In the genomic region with DNA sequence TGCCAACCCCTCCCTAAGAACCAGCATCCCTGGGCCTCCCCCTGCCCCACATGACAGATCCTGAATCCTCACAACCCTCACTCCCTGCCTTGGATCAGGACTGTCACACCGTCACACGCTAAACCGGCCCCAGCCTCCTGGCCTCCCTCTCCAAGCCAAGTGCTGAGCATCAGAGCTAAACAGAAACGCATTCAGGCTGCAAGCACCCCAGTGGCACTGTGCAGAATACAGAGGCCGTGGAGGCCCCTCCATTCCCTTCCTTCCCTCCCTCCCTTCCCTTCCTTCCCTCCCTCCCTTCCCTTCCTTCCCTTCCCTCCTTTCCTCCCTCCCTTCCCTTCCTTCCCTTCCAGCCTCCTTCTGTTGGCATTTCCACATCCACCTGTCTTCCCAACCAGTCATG, we compare ENCODE assay signal across 27 cellular contexts. TPM values are rescaled to one million over a fixed set of nuclear protein-coding genes. Genes with fewer than 3 reads are reported as not detected.
A peak's percentile ranks its signal among the peaks of the same experiment; 100 is the strongest.
DNase-seq lines count a peak whose midpoint lies in the region; ATAC-seq, FAIRE-seq and TF ChIP-seq lines count a peak whose summit lies in the region.
"Had no signal": no experiment of that assay in that cellular context is flagged by ENCODE, and none has a peak within 500 bp of the region (broad histone marks: within the 10 kb centered on the region; RNA-seq: fewer than 3 reads in every experiment).

No MANE protein-coding gene starts in this region.

- CTCF ChIA-PET in HepG2 (lab: Yijun Ruan, JAX; ENCODE audit: low intra/inter-chr PET ratio, low total read pairs), result no interaction called here

- no peak for TF ChIP-seq EP300 in HepG2 (IDR thresholded peaks at IDR 0.05; ENCODE audit: low read depth in 2 of 2, low read length in 2 of 2)
- no peak for TF ChIP-seq EP300 in HepG2 (CRISPR knock-in tag; IDR thresholded peaks at IDR 0.05; ENCODE audit: borderline replicate concordance)
- no peak for TF ChIP-seq EP300 in suprapubic skin (IDR thresholded peaks at IDR 0.05)

- no peak for TF ChIP-seq CTCF in HepG2 (CRISPR knock-in tag; IDR thresholded peaks at IDR 0.05)
- TF ChIP-seq CTCF in suprapubic skin (IDR thresholded peaks at IDR 0.05), result no peak

- H3K4me1 Mint-ChIP-seq in activated naive CD8-positive, alpha-beta T cell treated with anti-CD3 and anti-CD28 coated beads for 36 hours, result no peaks in the 10 kb centered on the region
- no peaks in the 10 kb centered on the region for H3K4me1 Mint-ChIP-seq in activated naive CD8-positive, alpha-beta T cell treated with anti-CD3 and anti-CD28 coated beads, Interleukin-2, amount 50 U/mL, for 24 hours
- H3K4me1 Mint-ChIP-seq in T-helper 17 cell, result peaks cover 10% of the 10 kb centered on the region

- H4K20me1 ChIP-seq in HepG2 (ENCODE audit: insufficient read depth, low read length), result no peaks in the 10 kb centered on the region

- no peak for ATAC-seq in activated naive CD8-positive, alpha-beta T cell treated with anti-CD3 and anti-CD28 coated beads, Interleukin-2, amount 50 U/mL, for 24 hours
- no peak for ATAC-seq in T-helper 17 cell
- ATAC-seq in HepG2, result no peak
- no peak for ATAC-seq in GM18909 (IDR thresholded peaks at IDR 0.05; ENCODE audit: poor library complexity, unreplicated experiment)
- ATAC-seq: A549, HCT116 had no signal

- H3K9ac ChIP-seq in HepG2 (ENCODE audit: insufficient read depth, low read depth, low read length), result no peak overlapping the region
- H3K9ac ChIP-seq: GM23248 had no signal

- no peaks in the 10 kb centered on the region for H3K4me1 ChIP-seq in HepG2 (ENCODE audit: insufficient read depth, low read length)
- peaks cover 14% of the 10 kb centered on the region for H3K4me1 ChIP-seq in suprapubic skin
- H3K4me1 ChIP-seq: A549, BE2C had no signal

- no peak overlapping the region for H3K4me3 Mint-ChIP-seq in activated naive CD8-positive, alpha-beta T cell treated with anti-CD3 and anti-CD28 coated beads for 36 hours
- no peak overlapping the region for H3K4me3 Mint-ChIP-seq in activated naive CD8-positive, alpha-beta T cell treated with anti-CD3 and anti-CD28 coated beads, Interleukin-2, amount 50 U/mL, for 24 hours
- peak overlapping the region; percentile 31 for H3K4me3 Mint-ChIP-seq in T-helper 17 cell
- H3K4me3 Mint-ChIP-seq: CD4-positive, alpha-beta memory T cell; HFFc6 had no signal

- WGBS in HepG2 (ENCODE audit: low lambda C conversion rate), result 97% methylated on average over 5 of the region's 5 CpGs
- WGBS in suprapubic skin, result 98% methylated on average over 5 of the region's 5 CpGs

- no peak for TF ChIP-seq RAD21 in HepG2 (CRISPR knock-in tag; IDR thresholded peaks at IDR 0.05)

- no TSS peak for BruUV-seq in HepG2 (replicated peaks; lab: Mats Ljungman, UMichigan)

- H3K27ac Mint-ChIP-seq in activated naive CD8-positive, alpha-beta T cell treated with anti-CD3 and anti-CD28 coated beads for 36 hours, result peak overlapping the region; percentile 23
- no peak overlapping the region for H3K27ac Mint-ChIP-seq in activated naive CD8-positive, alpha-beta T cell treated with anti-CD3 and anti-CD28 coated beads, Interleukin-2, amount 50 U/mL, for 24 hours
- H3K27ac Mint-ChIP-seq in T-helper 17 cell, result no peak overlapping the region
- H3K27ac Mint-ChIP-seq: HFFc6 had no signal

- no peak overlapping the region for H3K27ac ChIP-seq in HepG2 (ENCODE audit: extremely low read length, insufficient read depth, low read length)
- H3K27ac ChIP-seq in suprapubic skin, result no peak overlapping the region
- H3K27ac ChIP-seq: A549, GM23248 had no signal

- intact Hi-C loops in HepG2 (cut with micrococcal nuclease; ENCODE audit: unreplicated experiment), result no loop called here

- H3K79me2 ChIP-seq in HepG2 (ENCODE audit: insufficient read depth, low read length), result peaks cover 4% of the 10 kb centered on the region

- in situ Hi-C loops in HepG2 (cut with HindIII; ENCODE audit: extremely low pct_ligation_motif_present, low pct_unique_long_range_greater_than_20kb), result no loop called here

- DNase-seq in activated naive CD8-positive, alpha-beta T cell treated with anti-CD3 and anti-CD28 coated beads for 36 hours, result no peak
- DNase-seq in activated naive CD8-positive, alpha-beta T cell treated with anti-CD3 and anti-CD28 coated beads, Interleukin-2, amount 50 U/mL, for 24 hours, result no peak
- DNase-seq in GM12892 (ENCODE audit: insufficient read length) (no peak), T-helper 17 cell (no peak), HepG2 (ENCODE audit: low spot score) (no peak), suprapubic skin (ENCODE audit: low spot score in 2 of 2) (no peak), GM19238 (ENCODE audit: insufficient read length, low spot score) (no peak)
- DNase-seq: 8988T; ACHN; AML-193; BE2C; C1 segment of cervical spinal cord; Calu3; CD4-positive, alpha-beta memory T cell; COR-L47; DMS53; DMS79 treated with DMSO at 0.1 percent for 48 hours; GF-D8; GM23248; H7; HFFc6 had no signal

- no peaks in the 10 kb centered on the region for H3K9me3 Mint-ChIP-seq in activated naive CD8-positive, alpha-beta T cell treated with anti-CD3 and anti-CD28 coated beads for 36 hours
- H3K9me3 Mint-ChIP-seq in activated naive CD8-positive, alpha-beta T cell treated with anti-CD3 and anti-CD28 coated beads, Interleukin-2, amount 50 U/mL, for 24 hours, result no peaks in the 10 kb centered on the region
- H3K9me3 Mint-ChIP-seq: HFFc6 had no signal

- peak; percentile 40; the same call in 1 of the 2 replicates for TF ChIP-seq POLR2A in GM12892 (IDR thresholded peaks at IDR 0.05; ENCODE audit: low read depth, low read length)
- no peak for TF ChIP-seq POLR2A in HepG2 (IDR thresholded peaks at IDR 0.05; ENCODE audit: insufficient read depth in 1 of 2, low read depth in 2 of 2, low read length in 2 of 2)
- no peak for TF ChIP-seq POLR2A in suprapubic skin (IDR thresholded peaks at IDR 0.05)

- H3K4me3 ChIP-seq in HepG2 (replicated peaks in 1 of 3; ENCODE audit: insufficient read depth in 1 of 3, low read depth in 2 of 3, low read length in 3 of 3) (no peak overlapping the region), suprapubic skin (no peak overlapping the region)
- H3K4me3 ChIP-seq: A549, GM23248 had no signal

- H3K36me3 ChIP-seq in HepG2 (replicated peaks in 1 of 2; ENCODE audit: control insufficient read depth in 1 of 2, insufficient read depth in 2 of 2, low read length in 2 of 2), result peaks cover 26 to 77% of the 10 kb centered on the region in 2 experiments
- H3K36me3 ChIP-seq in suprapubic skin, result peaks cover 87% of the 10 kb centered on the region

- H3K9me3 ChIP-seq in T-helper 17 cell (ENCODE audit: control insufficient read depth, low read length, poor library complexity, severe bottlenecking), result no peaks in the 10 kb centered on the region
- H3K9me3 ChIP-seq in HepG2 (ENCODE audit: low read length), result no peaks in the 10 kb centered on the region
- H3K9me3 ChIP-seq in suprapubic skin, result no peaks in the 10 kb centered on the region
- H3K9me3 ChIP-seq: A549, BE2C had no signal

- no peak for FAIRE-seq in GM12892 (lab: Jason Lieb, UNC)
- FAIRE-seq in HepG2 (lab: Jason Lieb, UNC), result no peak
- FAIRE-seq: A549, GM12891, H1 had no signal

- H3K4me2 ChIP-seq in HepG2 (ENCODE audit: low read depth, low read length), result no peak overlapping the region
- H3K4me2 ChIP-seq: A549 had no signal

- H2AFZ ChIP-seq in HepG2 (ENCODE audit: low read length), result no peak overlapping the region
- H2AFZ ChIP-seq: GM23248 had no signal

- H3K27me3 ChIP-seq in HepG2 (ENCODE audit: control insufficient read depth in 1 of 2, insufficient read depth in 2 of 2, low read length in 2 of 2), result no peaks in the 10 kb centered on the region
- H3K27me3 ChIP-seq in suprapubic skin, result no peaks in the 10 kb centered on the region
- H3K27me3 ChIP-seq: BE2C had no signal

- no peaks in the 10 kb centered on the region for H3K27me3 Mint-ChIP-seq in activated naive CD8-positive, alpha-beta T cell treated with anti-CD3 and anti-CD28 coated beads for 36 hours
- no peaks in the 10 kb centered on the region for H3K27me3 Mint-ChIP-seq in activated naive CD8-positive, alpha-beta T cell treated with anti-CD3 and anti-CD28 coated beads, Interleukin-2, amount 50 U/mL, for 24 hours
- H3K27me3 Mint-ChIP-seq in T-helper 17 cell, result no peaks in the 10 kb centered on the region
- H3K27me3 Mint-ChIP-seq: CD4-positive, alpha-beta memory T cell had no signal

- peaks cover 34% of the 10 kb centered on the region for H3K36me3 Mint-ChIP-seq in activated naive CD8-positive, alpha-beta T cell treated with anti-CD3 and anti-CD28 coated beads for 36 hours
- peaks cover 55% of the 10 kb centered on the region for H3K36me3 Mint-ChIP-seq in activated naive CD8-positive, alpha-beta T cell treated with anti-CD3 and anti-CD28 coated beads, Interleukin-2, amount 50 U/mL, for 24 hours (ENCODE audit: low read depth)
- H3K36me3 Mint-ChIP-seq in T-helper 17 cell (ENCODE audit: low read depth), result peaks cover 6% of the 10 kb centered on the region

- POLR2A ChIA-PET in HepG2 (lab: Yijun Ruan, JAX), result no interaction called here

RNA-seq across cellular contexts. Expression of a gene that starts 12.6 kb away (rescaled TPM):
- total RNA-seq in activated naive CD8-positive, alpha-beta T cell treated with anti-CD3 and anti-CD28 coated beads for 36 hours, result 100 to 1,000 TPM; 117 to 123 TPM
- 46.0 TPM for polyA plus RNA-seq in GM12892 (2012; ENCODE audit: missing spikeins)
- total RNA-seq in T-helper 17 cell, result 10 to 100 TPM; 50.4 to 54.7 TPM
- 25.7 and 52.2 TPM in 2 replicates for total RNA-seq in HepG2 (2016; rRNA removed; fragmentation: Illumina TruSeq; extraction: Trizol)
- total RNA-seq in HepG2 (2016; cell fraction: cytosol; rRNA removed; fragmentation: Illumina TruSeq; extraction: Trizol; ENCODE audit: low read depth), result 59.1 and 64.2 TPM in 2 replicates
- total RNA-seq in HepG2 (2016; cell fraction: insoluble cytoplasmic fraction; rRNA removed; fragmentation: Illumina TruSeq; extraction: Trizol), result 20.9 and 52.7 TPM in 2 replicates
- total RNA-seq in HepG2 (2016; cell fraction: membrane; rRNA removed; fragmentation: Illumina TruSeq; extraction: Trizol), result 57.6 and 66.6 TPM in 2 replicates
- 72.5 and 80.9 TPM in 2 replicates for total RNA-seq in HepG2 (2016; cell fraction: nucleus; rRNA removed; fragmentation: Illumina TruSeq; extraction: Trizol)
- polyA plus RNA-seq in HepG2 (2011; rRNA removed), result 23.2 and 25.3 TPM in 2 replicates
- polyA plus RNA-seq in HepG2 (2011; cell fraction: cytosol; rRNA removed), result 4.8 and 9.4 TPM in 2 replicates
- polyA plus RNA-seq in HepG2 (2011; cell fraction: nucleus; rRNA removed), result 134 and 225 TPM in 2 replicates
- 14.9 and 21.3 TPM in 2 replicates for polyA plus RNA-seq in HepG2 (2012)
- 4.1 and 5.2 TPM in 2 replicates for polyA plus RNA-seq in HepG2 (2016; cell fraction: cytosol; fragmentation: Illumina TruSeq; extraction: Trizol; ENCODE audit: low read depth)
- 21.3 and 29.5 TPM in 2 replicates for polyA plus RNA-seq in HepG2 (2016; cell fraction: insoluble cytoplasmic fraction; fragmentation: Illumina TruSeq; extraction: Trizol; ENCODE audit: low read depth)
- polyA plus RNA-seq in HepG2 (2016; cell fraction: membrane; fragmentation: Illumina TruSeq; extraction: Trizol; ENCODE audit: low read depth), result 11.4 and 13.7 TPM in 2 replicates
- polyA plus RNA-seq in HepG2 (2016; cell fraction: nucleus; fragmentation: Illumina TruSeq; extraction: Trizol; ENCODE audit: insufficient read depth, low read depth), result 185 and 194 TPM in 2 replicates
- 104 and 245 TPM in 2 replicates for polyA minus RNA-seq in HepG2 (2011; rRNA and poly(A)+ RNA removed; ENCODE audit: low replicate concordance)
- polyA minus RNA-seq in HepG2 (2011; cell fraction: cytosol; rRNA and poly(A)+ RNA removed), result 12.9 and 22.7 TPM in 2 replicates
- polyA minus RNA-seq in HepG2 (2011; cell fraction: nucleus; rRNA and poly(A)+ RNA removed), result 79.4 and 111 TPM in 2 replicates
- 100 to 1,000 TPM in 1 of 4 donors, 10 to 100 TPM in 3; 34.1 to 130 (median 43.3) TPM for total RNA-seq in suprapubic skin

RNA-seq across cellular contexts. Expression of a gene that starts 12.8 kb away (rescaled TPM):
- 10 to 100 TPM; 18.3 to 19.0 TPM for total RNA-seq in activated naive CD8-positive, alpha-beta T cell treated with anti-CD3 and anti-CD28 coated beads for 36 hours
- polyA plus RNA-seq in GM12892 (2012; ENCODE audit: missing spikeins), result 50.6 TPM
- 1 to 10 TPM; 3.0 to 3.1 TPM for total RNA-seq in T-helper 17 cell
- 38.3 and 42.9 TPM in 2 replicates for total RNA-seq in HepG2 (2016; rRNA removed; fragmentation: Illumina TruSeq; extraction: Trizol)
- total RNA-seq in HepG2 (2016; cell fraction: cytosol; rRNA removed; fragmentation: Illumina TruSeq; extraction: Trizol; ENCODE audit: low read depth), result 129 and 144 TPM in 2 replicates
- 34.3 and 45.4 TPM in 2 replicates for total RNA-seq in HepG2 (2016; cell fraction: insoluble cytoplasmic fraction; rRNA removed; fragmentation: Illumina TruSeq; extraction: Trizol)
- total RNA-seq in HepG2 (2016; cell fraction: membrane; rRNA removed; fragmentation: Illumina TruSeq; extraction: Trizol), result 94.5 and 107 TPM in 2 replicates
- 16.5 and 17.4 TPM in 2 replicates for total RNA-seq in HepG2 (2016; cell fraction: nucleus; rRNA removed; fragmentation: Illumina TruSeq; extraction: Trizol)
- polyA plus RNA-seq in HepG2 (2011; rRNA removed), result 24.4 and 25.5 TPM in 2 replicates
- 21.8 and 27.1 TPM in 2 replicates for polyA plus RNA-seq in HepG2 (2011; cell fraction: cytosol; rRNA removed)
- 11.1 and 15.6 TPM in 2 replicates for polyA plus RNA-seq in HepG2 (2011; cell fraction: nucleus; rRNA removed)
- 14.0 and 18.0 TPM in 2 replicates for polyA plus RNA-seq in HepG2 (2012)
- polyA plus RNA-seq in HepG2 (2016; cell fraction: cytosol; fragmentation: Illumina TruSeq; extraction: Trizol; ENCODE audit: low read depth), result 136 and 147 TPM in 2 replicates
- polyA plus RNA-seq in HepG2 (2016; cell fraction: insoluble cytoplasmic fraction; fragmentation: Illumina TruSeq; extraction: Trizol; ENCODE audit: low read depth), result 33.1 and 37.0 TPM in 2 replicates
- polyA plus RNA-seq in HepG2 (2016; cell fraction: membrane; fragmentation: Illumina TruSeq; extraction: Trizol; ENCODE audit: low read depth), result 87.1 and 93.3 TPM in 2 replicates
- 39.4 and 39.9 TPM in 2 replicates for polyA plus RNA-seq in HepG2 (2016; cell fraction: nucleus; fragmentation: Illumina TruSeq; extraction: Trizol; ENCODE audit: insufficient read depth, low read depth)
- 14.3 and 48.1 TPM in 2 replicates for polyA minus RNA-seq in HepG2 (2011; rRNA and poly(A)+ RNA removed; ENCODE audit: low replicate concordance)
- 4.0 and 7.8 TPM in 2 replicates for polyA minus RNA-seq in HepG2 (2011; cell fraction: cytosol; rRNA and poly(A)+ RNA removed)
- polyA minus RNA-seq in HepG2 (2011; cell fraction: nucleus; rRNA and poly(A)+ RNA removed), result 7.0 and 7.9 TPM in 2 replicates
- total RNA-seq in suprapubic skin, result 10 to 100 TPM in 3 of 4 donors, 1 to 10 TPM in 1; 10.0 to 30.0 (median 22.4) TPM

RNA-seq across cellular contexts. Expression of a gene that starts 36.1 kb away (rescaled TPM):
- total RNA-seq in activated naive CD8-positive, alpha-beta T cell treated with anti-CD3 and anti-CD28 coated beads for 36 hours, result 100 to 1,000 TPM; 102 to 105 TPM
- polyA plus RNA-seq in GM12892 (2012; ENCODE audit: missing spikeins), result 27.7 TPM
- total RNA-seq in T-helper 17 cell (10 to 100 TPM; 19.6 to 23.8 TPM), HepG2 (2016; rRNA removed; fragmentation: Illumina TruSeq; extraction: Trizol) (77.1 and 77.9 TPM in 2 replicates), suprapubic skin (10 to 100 TPM; 31.4 to 43.1 (median 38.7) TPM)
- 37.0 and 40.3 TPM in 2 replicates for total RNA-seq in HepG2 (2016; cell fraction: cytosol; rRNA removed; fragmentation: Illumina TruSeq; extraction: Trizol; ENCODE audit: low read depth)
- 75.8 and 78.5 TPM in 2 replicates for total RNA-seq in HepG2 (2016; cell fraction: insoluble cytoplasmic fraction; rRNA removed; fragmentation: Illumina TruSeq; extraction: Trizol)
- total RNA-seq in HepG2 (2016; cell fraction: membrane; rRNA removed; fragmentation: Illumina TruSeq; extraction: Trizol), result 82.5 and 88.7 TPM in 2 replicates
- 27.7 and 31.2 TPM in 2 replicates for total RNA-seq in HepG2 (2016; cell fraction: nucleus; rRNA removed; fragmentation: Illumina TruSeq; extraction: Trizol)
- polyA plus RNA-seq in HepG2 (2011; rRNA removed), result 18.0 and 23.8 TPM in 2 replicates
- 15.3 and 23.5 TPM in 2 replicates for polyA plus RNA-seq in HepG2 (2011; cell fraction: cytosol; rRNA removed)
- 14.4 and 15.9 TPM in 2 replicates for polyA plus RNA-seq in HepG2 (2011; cell fraction: nucleus; rRNA removed)
- 14.5 and 23.5 TPM in 2 replicates for polyA plus RNA-seq in HepG2 (2012)
- 28.3 and 31.0 TPM in 2 replicates for polyA plus RNA-seq in HepG2 (2016; cell fraction: cytosol; fragmentation: Illumina TruSeq; extraction: Trizol; ENCODE audit: low read depth)
- polyA plus RNA-seq in HepG2 (2016; cell fraction: insoluble cytoplasmic fraction; fragmentation: Illumina TruSeq; extraction: Trizol; ENCODE audit: low read depth), result 59.5 and 70.5 TPM in 2 replicates
- 47.3 and 51.7 TPM in 2 replicates for polyA plus RNA-seq in HepG2 (2016; cell fraction: membrane; fragmentation: Illumina TruSeq; extraction: Trizol; ENCODE audit: low read depth)
- 43.9 and 45.1 TPM in 2 replicates for polyA plus RNA-seq in HepG2 (2016; cell fraction: nucleus; fragmentation: Illumina TruSeq; extraction: Trizol; ENCODE audit: insufficient read depth, low read depth)
- 89.6 and 210 TPM in 2 replicates for polyA minus RNA-seq in HepG2 (2011; rRNA and poly(A)+ RNA removed; ENCODE audit: low replicate concordance)
- polyA minus RNA-seq in HepG2 (2011; cell fraction: cytosol; rRNA and poly(A)+ RNA removed), result 28.3 and 32.7 TPM in 2 replicates
- 9.9 and 10.2 TPM in 2 replicates for polyA minus RNA-seq in HepG2 (2011; cell fraction: nucleus; rRNA and poly(A)+ RNA removed)

RNA-seq across cellular contexts. Expression of a gene that starts 56.0 kb away (rescaled TPM):
- total RNA-seq in activated naive CD8-positive, alpha-beta T cell treated with anti-CD3 and anti-CD28 coated beads for 36 hours, result not detected
- not detected for polyA plus RNA-seq in GM12892 (2012; ENCODE audit: missing spikeins)
- not detected for total RNA-seq in T-helper 17 cell
- total RNA-seq in HepG2 (2016; rRNA removed; fragmentation: Illumina TruSeq; extraction: Trizol), result not detected in 2 replicates
- total RNA-seq in HepG2 (2016; cell fraction: cytosol; rRNA removed; fragmentation: Illumina TruSeq; extraction: Trizol; ENCODE audit: low read depth), result not detected in 2 replicates
- total RNA-seq in HepG2 (2016; cell fraction: insoluble cytoplasmic fraction; rRNA removed; fragmentation: Illumina TruSeq; extraction: Trizol), result not detected in 2 replicates
- not detected in 2 replicates for total RNA-seq in HepG2 (2016; cell fraction: membrane; rRNA removed; fragmentation: Illumina TruSeq; extraction: Trizol)
- total RNA-seq in HepG2 (2016; cell fraction: nucleus; rRNA removed; fragmentation: Illumina TruSeq; extraction: Trizol), result not detected in 2 replicates
- polyA plus RNA-seq in HepG2 (2011; rRNA removed), result not detected in 2 replicates
- polyA plus RNA-seq in HepG2 (2011; cell fraction: cytosol; rRNA removed), result not detected in 2 replicates
- polyA plus RNA-seq in HepG2 (2011; cell fraction: nucleus; rRNA removed), result not detected in 2 replicates
- not detected in 2 replicates for polyA plus RNA-seq in HepG2 (2012)
- polyA plus RNA-seq in HepG2 (2016; cell fraction: cytosol; fragmentation: Illumina TruSeq; extraction: Trizol; ENCODE audit: low read depth), result not detected in 2 replicates
- not detected in 2 replicates for polyA plus RNA-seq in HepG2 (2016; cell fraction: insoluble cytoplasmic fraction; fragmentation: Illumina TruSeq; extraction: Trizol; ENCODE audit: low read depth)
- not detected in 2 replicates for polyA plus RNA-seq in HepG2 (2016; cell fraction: membrane; fragmentation: Illumina TruSeq; extraction: Trizol; ENCODE audit: low read depth)
- polyA plus RNA-seq in HepG2 (2016; cell fraction: nucleus; fragmentation: Illumina TruSeq; extraction: Trizol; ENCODE audit: insufficient read depth, low read depth), result not detected in 2 replicates
- not detected in 2 replicates for polyA minus RNA-seq in HepG2 (2011; rRNA and poly(A)+ RNA removed; ENCODE audit: low replicate concordance)
- polyA minus RNA-seq in HepG2 (2011; cell fraction: cytosol; rRNA and poly(A)+ RNA removed), result not detected in 2 replicates
- polyA minus RNA-seq in HepG2 (2011; cell fraction: nucleus; rRNA and poly(A)+ RNA removed), result not detected in 2 replicates
- total RNA-seq in suprapubic skin, result not detected
- total RNA-seq: Calu3; CD4-positive, alpha-beta memory T cell; Daoy; GM23248; HFFc6 had no signal
- polyA plus RNA-seq: A549; CD4-positive, alpha-beta memory T cell; GM23248 had no signal
